Comparison of ENCODE assay signal across 29 cellular contexts in genomic region chr18:32696376-32696775, GRCh38.
"Had no signal": no experiment of that assay in that cellular context is flagged by ENCODE, and none has a peak within 500 bp of the region (broad histone marks: within the 10 kb centered on the region; RNA-seq: fewer than 3 reads in every experiment).

No MANE protein-coding gene starts in this region.

- H3K27me3 ChIP-seq: ascending aorta, SJSA1 had no signal

- DNase-seq: activated CD4-positive, alpha-beta T cell treated with anti-CD3 and anti-CD28 coated beads, Interleukin-2, amount 10 ng/mL, durations not matched to agents 24 days and 14 days; activated CD4-positive, alpha-beta T cell treated with anti-CD3 and anti-CD28 coated beads, Interleukin-2, amount 50 U/mL, for 4 hours; activated CD8-positive, alpha-beta T cell treated with anti-CD3 and anti-CD28 coated beads for 36 hours; activated gamma-delta T cell; activated naive CD4-positive, alpha-beta T cell treated with Interleukin-2 at 50 U/mL for 16 hours; activated naive CD8-positive, alpha-beta T cell treated with anti-CD3 and anti-CD28 coated beads, Interleukin-2, amount 10 ng/mL, durations not matched to agents 7 days and 5 days; activated T-cell treated with anti-CD3 and anti-CD28 coated beads, Interleukin-2, amount 50 U/mL, for 1 hour; activated T-cell treated with anti-CD3 and anti-CD28 coated beads, Interleukin-2, amount 50 U/mL, for 72 hours; amygdala; caudate nucleus; KG1; MM.1S; MV-4-11; NCI-H1092; NCI-H1436 treated with DMSO at 0.1 percent for 48 hours; NCI-H1694 treated with DMSO at 0.1 percent for 48 hours; NCI-H2029; NCI-H2171 treated with DMSO at 0.1 percent for 48 hours; NCI-H2227 treated with DMSO at 0.1 percent for 48 hours; NCI-H446; NCI-H510A treated with DMSO at 0.1 percent for 48 hours; NCI-H526 treated with DMSO at 0.1 percent for 48 hours; NCI-H774; SHP77 treated with DMSO at 0.1 percent for 48 hours; SK-N-SH had no signal

- ATAC-seq: activated CD8-positive, alpha-beta T cell treated with anti-CD3 and anti-CD28 coated beads for 36 hours; Panc1 had no signal

- FAIRE-seq: TTC549 had no signal

- H3K27ac ChIP-seq: ascending aorta, SJSA1 had no signal

- H3K36me3 ChIP-seq: ascending aorta, SJSA1 had no signal

- H3K4me3 ChIP-seq: ascending aorta, SJSA1 had no signal

- H3K4me1 ChIP-seq: ascending aorta, SJSA1 had no signal
